Comparison of ENCODE assay signal across 2 cellular contexts in the genomic region with DNA sequence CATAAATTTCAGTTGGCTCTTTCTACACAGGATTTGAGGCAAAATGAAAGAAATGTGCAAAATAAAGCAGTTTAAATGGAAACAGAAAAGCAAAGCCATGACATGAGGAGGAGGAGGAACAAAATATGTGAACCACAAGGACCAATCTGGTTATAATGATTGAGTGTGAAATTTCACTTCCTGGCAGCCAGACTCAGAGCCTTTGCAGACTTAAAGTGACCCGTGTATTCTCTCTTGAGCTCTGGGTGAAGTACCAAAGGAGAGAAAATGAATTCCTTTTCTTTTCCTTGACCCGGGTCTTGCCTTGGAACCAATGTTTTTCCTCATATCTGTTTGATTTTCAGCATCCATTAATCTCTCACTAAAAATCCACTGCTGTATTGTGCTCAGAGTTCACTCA.
TF ChIP-seq lines count a peak whose summit lies in the region.

No MANE protein-coding gene starts in this region.

TF ChIP-seq in SK-N-SH treated with all-trans-retinoic acid at 6 μM for 48 hours, 23 proteins besides CTCF, POLR2A, EP300 and RAD21 (continued from another document):
- TF ChIP-seq BACH2 (CRISPR knock-in tag; IDR thresholded peaks at IDR 0.05; ENCODE audit: borderline replicate concordance), result no peak
- TF ChIP-seq, protein P1, sequence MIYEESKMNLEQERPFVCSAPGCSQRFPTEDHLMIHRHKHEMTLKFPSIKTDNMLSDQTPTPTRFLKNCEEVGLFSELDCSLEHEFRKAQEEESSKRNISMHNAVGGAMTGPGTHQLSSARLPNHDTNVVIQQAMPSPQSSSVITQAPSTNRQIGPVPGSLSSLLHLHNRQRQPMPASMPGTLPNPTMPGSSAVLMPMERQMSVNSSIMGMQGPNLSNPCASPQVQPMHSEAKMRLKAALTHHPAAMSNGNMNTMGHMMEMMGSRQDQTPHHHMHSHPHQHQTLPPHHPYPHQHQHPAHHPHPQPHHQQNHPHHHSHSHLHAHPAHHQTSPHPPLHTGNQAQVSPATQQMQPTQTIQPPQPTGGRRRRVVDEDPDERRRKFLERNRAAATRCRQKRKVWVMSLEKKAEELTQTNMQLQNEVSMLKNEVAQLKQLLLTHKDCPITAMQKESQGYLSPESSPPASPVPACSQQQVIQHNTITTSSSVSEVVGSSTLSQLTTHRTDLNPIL (CRISPR knock-in tag; IDR thresholded peaks at IDR 0.05; ENCODE audit: low read depth), result no peak
- no peak for TF ChIP-seq CSRNP3 (CRISPR knock-in tag; IDR thresholded peaks at IDR 0.05)
- TF ChIP-seq TCF4 (CRISPR knock-in tag; IDR thresholded peaks at IDR 0.05; ENCODE audit: borderline replicate concordance), result no peak
- TF ChIP-seq ZFP3 (CRISPR knock-in tag; IDR thresholded peaks at IDR 0.05), result no peak
- TF ChIP-seq ZC3H10 (CRISPR knock-in tag; IDR thresholded peaks at IDR 0.05), result no peak
- no peak for TF ChIP-seq TOX (CRISPR knock-in tag; IDR thresholded peaks at IDR 0.05; ENCODE audit: borderline replicate concordance)
- TF ChIP-seq ESRRG (CRISPR knock-in tag; IDR thresholded peaks at IDR 0.05), result no peak
- TF ChIP-seq ZNF565 (CRISPR knock-in tag; conservative IDR thresholded peaks at IDR 0.05; ENCODE audit: low read depth), result no peak
- TF ChIP-seq SNAI2 (CRISPR knock-in tag; IDR thresholded peaks at IDR 0.05), result no peak
- TF ChIP-seq OSR1 (CRISPR knock-in tag; IDR thresholded peaks at IDR 0.05), result no peak
- TF ChIP-seq ZNF70 (CRISPR knock-in tag; IDR thresholded peaks at IDR 0.05), result no peak
- no peak for TF ChIP-seq POU6F1 (CRISPR knock-in tag; IDR thresholded peaks at IDR 0.05; ENCODE audit: borderline replicate concordance, low read depth)

TF ChIP-seq in SK-N-SH, 30 proteins besides CTCF, POLR2A, EP300 and RAD21 (continued from another document):
- TF ChIP-seq IRF3 (IDR thresholded peaks at IDR 0.05; ENCODE audit: low read depth, low read length), result no peak
- TF ChIP-seq EZH2phosphoT487 (IDR thresholded peaks at IDR 0.05; ENCODE audit: borderline replicate concordance, low read depth), result no peak
- no peak for TF ChIP-seq FOXJ3 (CRISPR knock-in tag; IDR thresholded peaks at IDR 0.05)
- TF ChIP-seq, protein P2, sequence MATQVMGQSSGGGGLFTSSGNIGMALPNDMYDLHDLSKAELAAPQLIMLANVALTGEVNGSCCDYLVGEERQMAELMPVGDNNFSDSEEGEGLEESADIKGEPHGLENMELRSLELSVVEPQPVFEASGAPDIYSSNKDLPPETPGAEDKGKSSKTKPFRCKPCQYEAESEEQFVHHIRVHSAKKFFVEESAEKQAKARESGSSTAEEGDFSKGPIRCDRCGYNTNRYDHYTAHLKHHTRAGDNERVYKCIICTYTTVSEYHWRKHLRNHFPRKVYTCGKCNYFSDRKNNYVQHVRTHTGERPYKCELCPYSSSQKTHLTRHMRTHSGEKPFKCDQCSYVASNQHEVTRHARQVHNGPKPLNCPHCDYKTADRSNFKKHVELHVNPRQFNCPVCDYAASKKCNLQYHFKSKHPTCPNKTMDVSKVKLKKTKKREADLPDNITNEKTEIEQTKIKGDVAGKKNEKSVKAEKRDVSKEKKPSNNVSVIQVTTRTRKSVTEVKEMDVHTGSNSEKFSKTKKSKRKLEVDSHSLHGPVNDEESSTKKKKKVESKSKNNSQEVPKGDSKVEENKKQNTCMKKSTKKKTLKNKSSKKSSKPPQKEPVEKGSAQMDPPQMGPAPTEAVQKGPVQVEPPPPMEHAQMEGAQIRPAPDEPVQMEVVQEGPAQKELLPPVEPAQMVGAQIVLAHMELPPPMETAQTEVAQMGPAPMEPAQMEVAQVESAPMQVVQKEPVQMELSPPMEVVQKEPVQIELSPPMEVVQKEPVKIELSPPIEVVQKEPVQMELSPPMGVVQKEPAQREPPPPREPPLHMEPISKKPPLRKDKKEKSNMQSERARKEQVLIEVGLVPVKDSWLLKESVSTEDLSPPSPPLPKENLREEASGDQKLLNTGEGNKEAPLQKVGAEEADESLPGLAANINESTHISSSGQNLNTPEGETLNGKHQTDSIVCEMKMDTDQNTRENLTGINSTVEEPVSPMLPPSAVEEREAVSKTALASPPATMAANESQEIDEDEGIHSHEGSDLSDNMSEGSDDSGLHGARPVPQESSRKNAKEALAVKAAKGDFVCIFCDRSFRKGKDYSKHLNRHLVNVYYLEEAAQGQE (IDR thresholded peaks at IDR 0.05; ENCODE audit: low read depth, low read length), result no peak
- TF ChIP-seq, protein P3, sequence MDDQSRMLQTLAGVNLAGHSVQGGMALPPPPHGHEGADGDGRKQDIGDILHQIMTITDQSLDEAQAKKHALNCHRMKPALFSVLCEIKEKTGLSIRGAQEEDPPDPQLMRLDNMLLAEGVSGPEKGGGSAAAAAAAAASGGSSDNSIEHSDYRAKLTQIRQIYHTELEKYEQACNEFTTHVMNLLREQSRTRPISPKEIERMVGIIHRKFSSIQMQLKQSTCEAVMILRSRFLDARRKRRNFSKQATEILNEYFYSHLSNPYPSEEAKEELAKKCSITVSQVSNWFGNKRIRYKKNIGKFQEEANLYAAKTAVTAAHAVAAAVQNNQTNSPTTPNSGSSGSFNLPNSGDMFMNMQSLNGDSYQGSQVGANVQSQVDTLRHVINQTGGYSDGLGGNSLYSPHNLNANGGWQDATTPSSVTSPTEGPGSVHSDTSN (IDR thresholded peaks at IDR 0.05), result no peak
- no peak for TF ChIP-seq TCF12 (IDR thresholded peaks at IDR 0.05)
